ENCODE assay signal across 7 cellular contexts in the genomic region with DNA sequence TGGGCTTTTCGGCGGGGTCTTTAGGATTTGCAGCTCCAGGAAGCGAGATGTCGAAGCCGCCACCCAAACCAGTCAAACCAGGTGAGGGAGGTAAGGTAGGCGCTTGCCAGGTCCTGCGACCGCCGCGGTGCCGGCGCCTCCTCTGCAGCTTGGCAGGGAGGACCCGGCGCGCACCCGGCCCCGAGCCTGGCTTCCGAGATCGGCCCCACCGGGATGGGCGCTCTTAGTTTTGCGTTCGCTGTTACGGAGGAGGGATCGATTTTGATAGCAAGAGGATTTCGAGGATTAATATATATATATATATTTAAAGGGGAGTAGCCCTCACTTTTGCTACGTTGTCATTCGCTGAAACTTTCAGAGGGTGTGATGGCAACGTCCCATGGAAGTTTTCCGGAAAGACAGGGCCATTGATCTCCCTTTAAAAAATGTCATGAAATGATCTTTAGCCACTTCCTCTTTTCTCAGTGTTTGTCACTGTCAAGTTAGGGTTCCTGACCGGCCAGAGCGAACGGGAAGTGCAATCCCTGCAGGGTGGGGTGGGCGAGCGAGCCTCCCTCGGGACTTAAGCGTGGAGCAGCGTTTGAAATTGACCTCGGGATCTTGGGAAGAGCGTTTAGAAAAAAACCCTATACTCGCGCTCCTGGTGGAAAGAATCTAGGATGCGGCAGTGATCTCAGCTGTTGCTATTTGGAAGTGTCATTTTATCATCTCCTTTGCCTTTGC. TPM values are rescaled to one million over a fixed set of nuclear protein-coding genes. Genes with fewer than 3 reads are reported as not detected.
DNase-seq lines count a peak whose midpoint lies in the region; ATAC-seq, FAIRE-seq and TF ChIP-seq lines count a peak whose summit lies in the region.

No MANE protein-coding gene starts in this region.

- intact Hi-C loops in K562 (cut with micrococcal nuclease), result loop anchor here (5.0 kb wide), 2 partner anchors 62 to 98 kb away; partner anchors contain the start of gene CARNMT1

- H3K9me1 ChIP-seq in K562 (ENCODE audit: control insufficient read depth, insufficient read depth, low read length), result no peaks in the 10 kb centered on the region

- H3K9me3 ChIP-seq in K562 (replicated peaks; ENCODE audit: control insufficient read depth, insufficient read depth, low read depth, low read length), result no peaks in the 10 kb centered on the region

- H3K79me2 ChIP-seq in K562 (ENCODE audit: control insufficient read depth, insufficient read depth, low read length), result peaks cover 28% of the 10 kb centered on the region

- peak overlapping the region; percentile 64 to 97 for H3K9ac ChIP-seq in K562 (ENCODE audit: insufficient read depth in 1 of 2, low read depth in 2 of 2, low read length in 2 of 2)

- peaks cover 13 to 25% of the 10 kb centered on the region in 2 experiments; a peak in 4 of 5 replicates for H3K4me1 ChIP-seq in K562 (replicated peaks in 1 of 2; ENCODE audit: control insufficient read depth in 2 of 2, insufficient read depth in 2 of 2, low read length in 2 of 2)

- no peak for TF ChIP-seq POLR2A in K562 (conservative IDR thresholded peaks at IDR 0.05)

- TF ChIP-seq CTCF in GM06990 (IDR thresholded peaks at IDR 0.05; ENCODE audit: insufficient read depth, low read length, poor library complexity, severe bottlenecking) (no peak), K562 (IDR thresholded peaks at IDR 0.05 in 2 of 3, conservative IDR thresholded peaks at IDR 0.05 in 1 of 3; ENCODE audit: insufficient read depth in 2 of 3, low read depth in 1 of 3, low read length in 3 of 3) (no peak), retinal pigment epithelial cell (conservative IDR thresholded peaks at IDR 0.05; ENCODE audit: low read depth, low read length) (peak; percentile 16)

- H3K4me3 ChIP-seq in GM06990 (replicated peaks; ENCODE audit: low read depth, low read length) (peak overlapping the region; percentile 89), K562 (peak overlapping the region; percentile 86), retinal pigment epithelial cell (ENCODE audit: low read length) (peak overlapping the region; percentile 87)

- H3K27me3 ChIP-seq in GM06990 (replicated peaks; ENCODE audit: control insufficient read depth, insufficient read depth, low read length) (no peaks in the 10 kb centered on the region), K562 (ENCODE audit: control insufficient read depth in 2 of 2, insufficient read depth in 2 of 2, low read length in 2 of 2) (no peaks in the 10 kb centered on the region)

- no peaks in the 10 kb centered on the region for H3K36me3 ChIP-seq in GM06990 (ENCODE audit: control insufficient read depth, insufficient read depth, low read length)
- no peaks in the 10 kb centered on the region for H3K36me3 ChIP-seq in K562 (ENCODE audit: control insufficient read depth, insufficient read depth, low read length)

- CTCF ChIA-PET in K562 (lab: Yijun Ruan, JAX; ENCODE audit: low intra/inter-chr PET ratio), result interaction anchor here (0.7 kb wide), 1 partner anchor 11 kb away, joined by 3 read pairs; no protein-coding TSS in a partner anchor

- no peaks in the 10 kb centered on the region for H4K20me1 ChIP-seq in K562 (replicated peaks; ENCODE audit: control insufficient read depth, insufficient read depth, low read length)

- ATAC-seq in GM21528 (IDR thresholded peaks at IDR 0.05; ENCODE audit: low FRiP score, unreplicated experiment) (peak; percentile 48), K562 (peak; percentile 53)

- DNase-seq in GM06990 (ENCODE audit: extremely low read depth, insufficient read length) (peak; percentile 71), HTR-8/SVneo (ENCODE audit: insufficient read length, low spot score) (peak; percentile 36), SIG-M5 (lab: John Stamatoyannopoulos, UW) (peak; percentile 48), K562 (ENCODE audit: extremely low read depth in 1 of 4, low spot score in 3 of 4) (peak; percentile 27 to 59 (median 40)), hippocampal formation (lab: John Stamatoyannopoulos, UW) (peak; percentile 48 to 69), retinal pigment epithelial cell (ENCODE audit: low read depth) (no peak)

- H3K27ac ChIP-seq in K562 (ENCODE audit: extremely low read depth, low read depth, low read length), result peak overlapping the region; percentile 73; the same call in 2 of the 3 replicates

- TF ChIP-seq EP300 in K562 (IDR thresholded peaks at IDR 0.05; ENCODE audit: low read length), result no peak

- BruUV-seq in K562 (replicated peaks; lab: Mats Ljungman, UMichigan), result no TSS peak

- peak overlapping the region; percentile 81 for H2AFZ ChIP-seq in K562 (ENCODE audit: low read depth, low read length)

- in situ Hi-C loops in K562 (cut with MboI), result no loop called here

- peak overlapping the region; percentile 84 for H3K4me2 ChIP-seq in K562 (ENCODE audit: insufficient read depth, low read length)

- WGBS in K562 (ENCODE audit: insufficient coverage, low coverage, missing lambda C conversion rate), result under 1% methylated on average over 23 of the region's 43 CpGs

- TF ChIP-seq RAD21 in K562 (CRISPR knock-in tag; conservative IDR thresholded peaks at IDR 0.05 in 1 of 2, IDR thresholded peaks at IDR 0.05 in 1 of 2), result no peak

- no peak for FAIRE-seq in HTR-8/SVneo (lab: Jason Lieb, UNC)
- peak; percentile 78 for FAIRE-seq in K562 (lab: Jason Lieb, UNC)

- POLR2A ChIA-PET in K562 (lab: Yijun Ruan, JAX), result interaction anchor here (0.6 kb wide), 1 partner anchor 330 kb away, joined by 3 read pairs; no protein-coding TSS in a partner anchor

TF ChIP-seq in K562, 482 proteins besides CTCF, POLR2A, EP300 and RAD21 (continues in another document):
- TF ChIP-seq SETDB1 (IDR thresholded peaks at IDR 0.05; ENCODE audit: low read length) (no peak), PRDM10 (IDR thresholded peaks at IDR 0.05; ENCODE audit: partially characterized antibody) (peak; percentile 85), HDAC1 (IDR thresholded peaks at IDR 0.05) (0 out of 4 replicates have a peak, but pooled peaks of 1 of the 2 experiments have one; percentile 9)

RNA-seq across cellular contexts. Expression of gene OSTF1, which starts 0.5 kb away (rescaled TPM):
- 1.7 and 2.1 TPM in 2 replicates for total RNA-seq in K562 (2011; cell fraction: chromatin; rRNA removed; ENCODE audit: low replicate concordance)
- 1.0 and 1.6 TPM in 2 replicates for total RNA-seq in K562 (2011; cell fraction: nucleolus; rRNA removed)
- total RNA-seq in K562 (2011; cell fraction: nucleoplasm; rRNA removed), result 1.5 and 1.8 TPM in 2 replicates
- total RNA-seq in K562 (2014; rRNA removed) (20.2 and 22.7 TPM in 2 replicates), K562 (2014; rRNA removed; fragmentation: Illumina TruSeq; extraction: Trizol) (24.3 and 26.8 TPM in 2 replicates), K562 (2015; rRNA removed; fragmentation: Illumina TruSeq; extraction: Trizol) (35.4 and 37.3 TPM in 2 replicates), K562 (2021) (25.1 and 25.8 TPM in 2 replicates)
- polyA plus RNA-seq in K562 (2011; rRNA removed) (16.6 and 20.5 TPM in 2 replicates), K562 (2014; fragmentation: Illumina TruSeq; extraction: Trizol) (24.5 and 24.9 TPM in 2 replicates), K562 (2014; fragmentation: Nextera tagmentation; extraction: Ambion mirVana) (10 to 100 TPM; 15.0 to 23.0 TPM), K562 (2014; rRNA removed) (16.5 and 16.6 TPM in 2 replicates)
- polyA plus RNA-seq in K562 (2011; cell fraction: cytosol; rRNA removed), result 6.5 and 10.2 TPM in 2 replicates
- polyA plus RNA-seq in K562 (2011; cell fraction: nucleus; rRNA removed), result 2.8 and 6.8 TPM in 2 replicates
- polyA plus RNA-seq in K562 (2012), result 33.5 and 38.3 TPM in 2 replicates
- 52.6 and 53.0 TPM in 2 replicates for polyA minus RNA-seq in K562 (2011; rRNA and poly(A)+ RNA removed)
- polyA minus RNA-seq in K562 (2011; cell fraction: cytosol; rRNA and poly(A)+ RNA removed), result 15.8 and 23.3 TPM in 2 replicates
- 2.2 and 6.3 TPM in 2 replicates for polyA minus RNA-seq in K562 (2011; cell fraction: nucleus; rRNA and poly(A)+ RNA removed)

RNA-seq across cellular contexts. Expression of gene NMRK1, which starts 0.9 kb away (rescaled TPM):
- 4.2 and 6.2 TPM in 2 replicates for total RNA-seq in K562 (2011; cell fraction: chromatin; rRNA removed; ENCODE audit: low replicate concordance)
- total RNA-seq in K562 (2011; cell fraction: nucleolus; rRNA removed), result 2.2 and 5.0 TPM in 2 replicates
- total RNA-seq in K562 (2011; cell fraction: nucleoplasm; rRNA removed), result 2.7 and 5.5 TPM in 2 replicates
- 1.2 and 2.0 TPM in 2 replicates for total RNA-seq in K562 (2014; rRNA removed)
- 1.7 and 2.0 TPM in 2 replicates for total RNA-seq in K562 (2014; rRNA removed; fragmentation: Illumina TruSeq; extraction: Trizol)
- 1.1 and 1.9 TPM in 2 replicates for total RNA-seq in K562 (2015; rRNA removed; fragmentation: Illumina TruSeq; extraction: Trizol)
- total RNA-seq in K562 (2021), result 2.8 and 3.0 TPM in 2 replicates
- 3.5 and 5.0 TPM in 2 replicates for polyA plus RNA-seq in K562 (2011; rRNA removed)
- polyA plus RNA-seq in K562 (2011; cell fraction: cytosol; rRNA removed), result 1.2 and 2.1 TPM in 2 replicates
- polyA plus RNA-seq in K562 (2011; cell fraction: nucleus; rRNA removed), result 4.0 and 7.1 TPM in 2 replicates
- polyA plus RNA-seq in K562 (2012), result 2.4 and 4.1 TPM in 2 replicates
- 1.1 and 1.9 TPM in 2 replicates for polyA plus RNA-seq in K562 (2014; fragmentation: Illumina TruSeq; extraction: Trizol)
- 1 to 10 TPM; 1.3 to 2.0 TPM for polyA plus RNA-seq in K562 (2014; fragmentation: Nextera tagmentation; extraction: Ambion mirVana)
- 1.1 and 2.3 TPM in 2 replicates for polyA plus RNA-seq in K562 (2014; rRNA removed)
- 1.4 and 1.9 TPM in 2 replicates for polyA minus RNA-seq in K562 (2011; rRNA and poly(A)+ RNA removed)
- not detected in 2 replicates for polyA minus RNA-seq in K562 (2011; cell fraction: cytosol; rRNA and poly(A)+ RNA removed)
- polyA minus RNA-seq in K562 (2011; cell fraction: nucleus; rRNA and poly(A)+ RNA removed), result 1.9 and 5.0 TPM in 2 replicates
